Comparison of ENCODE assay signal across 9 cellular contexts in the genomic region with DNA sequence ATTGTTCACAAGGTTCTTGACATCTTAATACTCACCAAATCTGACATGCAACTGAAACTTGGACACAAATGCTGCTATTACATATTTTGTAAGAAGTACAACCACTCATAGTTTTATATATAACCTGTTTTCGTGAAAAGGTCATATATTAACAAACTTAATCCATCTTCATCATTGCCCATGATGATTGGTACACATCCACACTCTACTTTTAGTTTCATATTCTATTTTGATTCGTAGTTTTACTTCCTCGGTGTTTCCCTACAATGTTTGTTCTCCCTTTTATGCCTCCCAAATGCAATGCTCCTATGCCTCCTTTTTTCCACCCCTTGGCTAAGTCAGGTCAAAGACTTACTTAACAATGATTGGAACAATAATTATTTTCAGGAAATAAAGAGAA. TPM values are rescaled to one million over a fixed set of nuclear protein-coding genes. Genes with fewer than 3 reads are reported as not detected.
DNase-seq lines count a peak whose midpoint lies in the region; ATAC-seq, FAIRE-seq and TF ChIP-seq lines count a peak whose summit lies in the region.
"Not testable (repeated sequence)": the region's sequence is repeated elsewhere in the genome, so short reads cannot be mapped to it uniquely, and the experiment has no call there.
"Had no signal": no experiment of that assay in that cellular context is flagged by ENCODE, and none has a peak within 500 bp of the region (broad histone marks: within the 10 kb centered on the region; RNA-seq: fewer than 3 reads in every experiment).

No MANE protein-coding gene starts in this region.

- peak overlapping the region; percentile 62 for H3K27ac Mint-ChIP-seq in memory B cell

- not testable (repeated sequence) for H3K36me3 Mint-ChIP-seq in memory B cell

- not testable (repeated sequence) for H3K27me3 Mint-ChIP-seq in memory B cell

- ATAC-seq in GM18867 (IDR thresholded peaks at IDR 0.05; ENCODE audit: unreplicated experiment) (peak; percentile 74), GM19324 (IDR thresholded peaks at IDR 0.05; ENCODE audit: low FRiP score, unreplicated experiment) (peak; percentile 45), GM21619 (IDR thresholded peaks at IDR 0.05; ENCODE audit: unreplicated experiment) (peak; percentile 74), HG02759 (IDR thresholded peaks at IDR 0.05; ENCODE audit: unreplicated experiment) (peak; percentile 76), HG03135 (IDR thresholded peaks at IDR 0.05; ENCODE audit: unreplicated experiment) (peak; percentile 76), HG03520 (IDR thresholded peaks at IDR 0.05; ENCODE audit: unreplicated experiment) (peak; percentile 48), memory B cell (ENCODE audit: low read depth) (peak; percentile 89)

- not testable (repeated sequence) for DNase-seq in GM12891 (ENCODE audit: insufficient read length, low spot score); memory B cell (ENCODE audit: low spot score in 2 of 2)

- H3K9me3 Mint-ChIP-seq in memory B cell: not testable (repeated sequence)

- H3K4me3 Mint-ChIP-seq in memory B cell: not testable (repeated sequence)

- H3K4me1 Mint-ChIP-seq in memory B cell: not testable (repeated sequence)

- FAIRE-seq in GM12891 (lab: Jason Lieb, UNC): peak; percentile 87

- TF ChIP-seq POLR2A in GM12891 (IDR thresholded peaks at IDR 0.05; ENCODE audit: low read depth, low read length): not testable (repeated sequence)

RNA-seq across cellular contexts. Expression of a gene that starts 23.7 kb away (rescaled TPM):
- polyA plus RNA-seq in GM12891 (2012; ENCODE audit: low read depth, missing spikeins): 1.0 TPM

RNA-seq across cellular contexts. Expression of a gene that starts 45.0 kb away (rescaled TPM):
- 0.12 TPM for polyA plus RNA-seq in GM12891 (2012; ENCODE audit: low read depth, missing spikeins)
- polyA plus RNA-seq: IMR-90 had no signal

RNA-seq across cellular contexts. Expression of a gene that starts 52.6 kb away (rescaled TPM):
- polyA plus RNA-seq in GM12891 (2012; ENCODE audit: low read depth, missing spikeins): 21.7 TPM

RNA-seq across cellular contexts. Expression of a gene that starts 53.6 kb away (rescaled TPM):
- polyA plus RNA-seq in GM12891 (2012; ENCODE audit: low read depth, missing spikeins): 4.0 TPM
